In genomic region chr14:24313912-24314311, GRCh38 we compare ENCODE assay signal across 1 cellular context.
TF ChIP-seq lines count a peak whose summit lies in the region.

No MANE protein-coding gene starts in this region.

TF ChIP-seq in HepG2, 621 proteins besides CTCF, POLR2A, EP300 and RAD21:
- TF ChIP-seq SETDB1 (CRISPR knock-in tag; IDR thresholded peaks at IDR 0.05; ENCODE audit: borderline replicate concordance) (no peak), ETV6 (CRISPR knock-in tag; conservative IDR thresholded peaks at IDR 0.05) (peak; percentile 46; the same call in 1 of the 2 replicates), IKZF4 (CRISPR knock-in tag; IDR thresholded peaks at IDR 0.05; ENCODE audit: borderline replicate concordance, low read depth, not compliant biosample characterization) (no peak), NFE2L2 (IDR thresholded peaks at IDR 0.05; ENCODE audit: low read length) (peak; percentile 3; the same call in 1 of the 2 replicates), PAF1 (CRISPR knock-in tag; IDR thresholded peaks at IDR 0.05) (peak; percentile 81), ZNF235 (CRISPR knock-in tag; IDR thresholded peaks at IDR 0.05; ENCODE audit: borderline replicate concordance) (no peak), RXRA (CRISPR knock-in tag; IDR thresholded peaks at IDR 0.05) (no peak), THYN1 (CRISPR knock-in tag; IDR thresholded peaks at IDR 0.05; ENCODE audit: borderline replicate concordance, low read depth) (no peak), TEAD3 (CRISPR knock-in tag; optimal IDR thresholded peaks at IDR 0.05; ENCODE audit: borderline replicate concordance) (peak; percentile 27), MATR3 (CRISPR knock-in tag; IDR thresholded peaks at IDR 0.05) (0 out of 2 replicates have a peak, but pooled peaks have one; percentile 28), ETV5 (CRISPR knock-in tag; IDR thresholded peaks at IDR 0.05; ENCODE audit: borderline replicate concordance) (0 out of 2 replicates have a peak, but pooled peaks have one; percentile 10), ZBTB21 (CRISPR knock-in tag; IDR thresholded peaks at IDR 0.05) (peak; percentile 21; the same call in 1 of the 2 replicates)
